Comparison of ENCODE assay signal across 8 cellular contexts in genomic region chr17:80892019-80892855, GRCh38.
DNase-seq lines count a peak whose midpoint lies in the region; ATAC-seq and TF ChIP-seq lines count a peak whose summit lies in the region.

No MANE protein-coding gene starts in this region.

- H3K36me3 Mint-ChIP-seq in activated CD8-positive, alpha-beta T cell treated with anti-CD3 and anti-CD28 coated beads, Interleukin-2, amount 10 ng/mL, durations not matched to agents 7 days and 5 days (ENCODE audit: low read depth) = peaks cover 74% of the 10 kb centered on the region

- no peaks in the 10 kb centered on the region for H3K9me3 ChIP-seq in effector memory CD4-positive, alpha-beta T cell (ENCODE audit: control insufficient read depth, low read length)
- no peaks in the 10 kb centered on the region for H3K9me3 ChIP-seq in stomach

- WGBS in stomach, 5 donors = 69 to 77% (median 71%) methylated on average over 22 to 35 of the region's 35 CpGs

- DNase-seq in EL = peak; percentile 100
- DNase-seq in HFF-Myc (ENCODE audit: extremely low read depth, low read depth) = peak; percentile 91
- DNase-seq in NCI-H460 (ENCODE audit: extremely low read depth, low read depth) = peak; percentile 80
- peak; percentile 95 for DNase-seq in activated CD8-positive, alpha-beta T cell treated with anti-CD3 and anti-CD28 coated beads, Interleukin-2, amount 10 ng/mL, durations not matched to agents 7 days and 5 days
- peak; percentile 76 to 89 (median 80) for DNase-seq in effector memory CD4-positive, alpha-beta T cell
- DNase-seq in nucleus accumbens (lab: John Stamatoyannopoulos, UW) = peak in 38 of 56 donors; percentile 5 to 89 (median 42)
- no peak for DNase-seq in stomach
- no peak for DNase-seq in iPS-NIHi7 (ENCODE audit: extremely low spot score)

- H3K4me3 ChIP-seq in HFF-Myc (replicated peaks; ENCODE audit: low read depth, low read length) (no peak overlapping the region), stomach (no peak overlapping the region)
- H3K4me3 ChIP-seq in effector memory CD4-positive, alpha-beta T cell (ENCODE audit: insufficient read depth, low read depth, low read length, poor library complexity, severe bottlenecking) = peak overlapping the region; percentile 20

- intact Hi-C loops in stomach (cut with DNase I; ENCODE audit: low total_unique reads) = no loop called here

- H3K27ac Mint-ChIP-seq in activated CD8-positive, alpha-beta T cell treated with anti-CD3 and anti-CD28 coated beads, Interleukin-2, amount 10 ng/mL, durations not matched to agents 7 days and 5 days = peak overlapping the region; percentile 93

- H3K4me3 Mint-ChIP-seq in activated CD8-positive, alpha-beta T cell treated with anti-CD3 and anti-CD28 coated beads, Interleukin-2, amount 10 ng/mL, durations not matched to agents 7 days and 5 days = peak overlapping the region; percentile 74

- TF ChIP-seq CTCF in HFF-Myc (IDR thresholded peaks at IDR 0.05; ENCODE audit: low read depth, low read length, missing control alignments) (no peak), stomach (IDR thresholded peaks at IDR 0.05) (no peak)

- no peaks in the 10 kb centered on the region for H3K27me3 Mint-ChIP-seq in activated CD8-positive, alpha-beta T cell treated with anti-CD3 and anti-CD28 coated beads, Interleukin-2, amount 10 ng/mL, durations not matched to agents 7 days and 5 days (ENCODE audit: low read depth)

- no peak for TF ChIP-seq POLR2A in stomach (IDR thresholded peaks at IDR 0.05)

- ATAC-seq in activated CD8-positive, alpha-beta T cell treated with anti-CD3 and anti-CD28 coated beads, Interleukin-2, amount 10 ng/mL, durations not matched to agents 7 days and 5 days = peak; percentile 88

- CTCF ChIA-PET in activated CD8-positive, alpha-beta T cell treated with anti-CD3 and anti-CD28 coated beads, Interleukin-2, amount 10 ng/mL, durations not matched to agents 7 days and 5 days (lab: Charles Lee) = interaction anchor here (0.6 to 1.9 kb wide), 11 partner anchors 8 to 317 kb away, joined by 3 to 6 read pairs (median 4); no protein-coding TSS in a partner anchor

- peaks cover 78% of the 10 kb centered on the region for H3K4me1 Mint-ChIP-seq in activated CD8-positive, alpha-beta T cell treated with anti-CD3 and anti-CD28 coated beads, Interleukin-2, amount 10 ng/mL, durations not matched to agents 7 days and 5 days (ENCODE audit: low read depth)

- POLR2A ChIA-PET in activated CD8-positive, alpha-beta T cell treated with anti-CD3 and anti-CD28 coated beads, Interleukin-2, amount 10 ng/mL, durations not matched to agents 7 days and 5 days (lab: Charles Lee) = interaction anchor here (0.5 to 2.0 kb wide), 13 partner anchors 9 to 213 kb away, joined by 3 to 15 read pairs (median 4); no protein-coding TSS in a partner anchor

- no peak for TF ChIP-seq EP300 in stomach (IDR thresholded peaks at IDR 0.05)

- H3K9me3 Mint-ChIP-seq in activated CD8-positive, alpha-beta T cell treated with anti-CD3 and anti-CD28 coated beads, Interleukin-2, amount 10 ng/mL, durations not matched to agents 7 days and 5 days (ENCODE audit: insufficient read depth) = no peaks in the 10 kb centered on the region

- H3K27me3 ChIP-seq in effector memory CD4-positive, alpha-beta T cell (replicated peaks; ENCODE audit: control insufficient read depth, insufficient read depth, low read length, poor library complexity, severe bottlenecking) = no peaks in the 10 kb centered on the region
- no peaks in the 10 kb centered on the region for H3K27me3 ChIP-seq in stomach

- H3K4me1 ChIP-seq in effector memory CD4-positive, alpha-beta T cell (ENCODE audit: control insufficient read depth, insufficient read depth, low read length, poor library complexity, severe bottlenecking) = peaks cover 45% of the 10 kb centered on the region
- H3K4me1 ChIP-seq in stomach = peaks cover 0 to 25% (median 3%) of the 10 kb centered on the region in 4 donors

- H3K27ac ChIP-seq in effector memory CD4-positive, alpha-beta T cell (ENCODE audit: insufficient read depth, low read length, poor library complexity, severe bottlenecking) = peak overlapping the region; percentile 89
- H3K27ac ChIP-seq in stomach = peak overlapping the region in 4 of 5 donors; percentile 26 to 79 (median 72)

- H3K36me3 ChIP-seq in effector memory CD4-positive, alpha-beta T cell (ENCODE audit: control insufficient read depth, insufficient read depth, low read length) = peaks cover 16% of the 10 kb centered on the region
- H3K36me3 ChIP-seq in stomach = peaks cover 5 to 87% (median 78%) of the 10 kb centered on the region in 4 donors

Comparison
In these comparisons a context has a peak if more than half of its experiments do, and no peak if none do; other contexts are left out.
1. DNase-seq: peak in EL (single experiment), HFF-Myc (single experiment), NCI-H460 (single experiment), activated CD8-positive, alpha-beta T cell treated with anti-CD3 and anti-CD28 coated beads, Interleukin-2, amount 10 ng/mL, durations not matched to agents 7 days and 5 days (single experiment), effector memory CD4-positive, alpha-beta T cell (3 of 3) and nucleus accumbens (38 of 56); none in stomach (single experiment) and iPS-NIHi7 (single experiment).